23 cellular contexts compared by ENCODE assay signal in the genomic region with DNA sequence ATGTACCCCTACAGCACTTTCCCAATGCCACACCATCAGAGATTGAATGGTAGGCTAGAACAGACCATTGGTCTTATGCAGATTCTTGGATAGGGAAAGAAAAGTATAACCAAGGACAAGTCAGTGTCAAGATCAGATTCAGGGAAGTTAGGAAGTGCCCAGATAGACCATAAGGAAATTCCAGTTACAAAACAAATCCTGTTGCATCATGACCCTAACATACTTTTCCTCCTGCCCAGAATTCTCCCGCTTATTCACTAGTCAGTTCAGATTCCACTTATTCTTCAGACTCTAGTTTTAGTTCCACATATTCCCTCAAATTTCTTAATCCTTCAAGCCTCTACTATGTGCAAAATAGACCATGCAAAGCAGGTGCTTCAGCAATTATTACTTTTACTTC. TPM values are rescaled to one million over a fixed set of nuclear protein-coding genes. Genes with fewer than 3 reads are reported as not detected.
DNase-seq lines count a peak whose midpoint lies in the region; ATAC-seq, FAIRE-seq and TF ChIP-seq lines count a peak whose summit lies in the region.
"Had no signal": no experiment of that assay in that cellular context is flagged by ENCODE, and none has a peak within 500 bp of the region (broad histone marks: within the 10 kb centered on the region; RNA-seq: fewer than 3 reads in every experiment).

No MANE protein-coding gene starts in this region.

- H3K27me3 Mint-ChIP-seq in CD4-positive, alpha-beta memory T cell, result peaks cover 0 to 8% of the 10 kb centered on the region in 2 donors

- H3K4me3 ChIP-seq in bronchial epithelial cell (ENCODE audit: low read depth, low read length) (no peak overlapping the region), stomach smooth muscle (ENCODE audit: low read length in 2 of 2) (no peak overlapping the region), SJCRH30 (no peak overlapping the region)
- no peak overlapping the region for H3K4me3 ChIP-seq in CD4-positive, alpha-beta memory T cell (ENCODE audit: low read length in 2 of 2)

- no peak for ATAC-seq in HG02763 (IDR thresholded peaks at IDR 0.05; ENCODE audit: unreplicated experiment)
- ATAC-seq: Panc1 had no signal

- no peak overlapping the region for H3K4me3 Mint-ChIP-seq in CD4-positive, alpha-beta memory T cell
- H3K4me3 Mint-ChIP-seq: HFFc6, IgD-negative memory B cell had no signal

- no peaks in the 10 kb centered on the region for H3K36me3 Mint-ChIP-seq in CD4-positive, alpha-beta memory T cell

- DNase-seq in AG20443 (ENCODE audit: low spot score), result peak; percentile 55
- DNase-seq in bronchial epithelial cell (ENCODE audit: low read depth), result peak; percentile 22
- peak; percentile 2 for DNase-seq in fibroblast of peridontal ligament (ENCODE audit: extremely low read depth)
- no peak for DNase-seq in SJCRH30
- DNase-seq in D341Med (ENCODE audit: low spot score), result no peak
- DNase-seq in CD4-positive, alpha-beta memory T cell, result no peak
- DNase-seq: C1 segment of cervical spinal cord, DMS79 treated with DMSO at 0.1 percent for 48 hours, H7, HFFc6, MM.1S, NCI-H1092, NCI-H146, NCI-H2081, NCI-H2171 treated with DMSO at 0.1 percent for 48 hours, NCI-H446 had no signal

- CTCF ChIA-PET in CD4-positive, alpha-beta memory T cell (lab: Charles Lee; ENCODE audit: partially characterized antibody), result no interaction called here

- no peak for FAIRE-seq in bronchial epithelial cell (lab: Jason Lieb, UNC)
- FAIRE-seq: A204.1 had no signal

- no peaks in the 10 kb centered on the region for H3K9me3 Mint-ChIP-seq in CD4-positive, alpha-beta memory T cell
- H3K9me3 Mint-ChIP-seq: HFFc6 had no signal

- H3K27ac Mint-ChIP-seq in CD4-positive, alpha-beta memory T cell, result no peak overlapping the region
- H3K27ac Mint-ChIP-seq: HFFc6, IgD-negative memory B cell had no signal

- no peaks in the 10 kb centered on the region for H3K36me3 ChIP-seq in bronchial epithelial cell (ENCODE audit: control insufficient read depth, insufficient read depth, low read length)
- no peaks in the 10 kb centered on the region for H3K36me3 ChIP-seq in stomach smooth muscle (ENCODE audit: control insufficient read depth in 2 of 2, insufficient read depth in 2 of 2, low read length in 2 of 2)
- H3K36me3 ChIP-seq in SJCRH30, result 0 out of 2 replicates have a peak, but pooled peaks cover 2% of the 10 kb centered on the region
- no peaks in the 10 kb centered on the region for H3K36me3 ChIP-seq in CD4-positive, alpha-beta memory T cell (ENCODE audit: insufficient read depth, low read length)

- no peak for TF ChIP-seq CTCF in bronchial epithelial cell (IDR thresholded peaks at IDR 0.05; ENCODE audit: insufficient read depth, low read length, severe bottlenecking)

- no peaks in the 10 kb centered on the region for H3K27me3 ChIP-seq in bronchial epithelial cell (ENCODE audit: control insufficient read depth, insufficient read depth, low read length)
- H3K27me3 ChIP-seq in stomach smooth muscle (ENCODE audit: control insufficient read depth in 1 of 2, insufficient read depth in 2 of 2, low read length in 2 of 2), result no peaks in the 10 kb centered on the region
- H3K27me3 ChIP-seq in SJCRH30, result no peaks in the 10 kb centered on the region
- H3K27me3 ChIP-seq in CD4-positive, alpha-beta memory T cell (ENCODE audit: insufficient read depth, low read length), result no peaks in the 10 kb centered on the region

- intact Hi-C loops in CD4-positive, alpha-beta memory T cell (cut with micrococcal nuclease), result no loop called here

- no peak overlapping the region for H3K9ac ChIP-seq in stomach smooth muscle (ENCODE audit: low read length in 2 of 2)

- peaks cover 0 to 2% (median 0%) of the 10 kb centered on the region in 4 donors for H3K4me1 Mint-ChIP-seq in CD4-positive, alpha-beta memory T cell

- peak overlapping the region; percentile 7 for H3K27ac ChIP-seq in stomach smooth muscle (ENCODE audit: low read length)
- H3K27ac ChIP-seq in SJCRH30, result no peak overlapping the region
- H3K27ac ChIP-seq in CD4-positive, alpha-beta memory T cell (ENCODE audit: low read depth, low read length), result no peak overlapping the region

- no peaks in the 10 kb centered on the region for H3K9me3 ChIP-seq in stomach smooth muscle (ENCODE audit: control insufficient read depth in 2 of 2, low read length in 2 of 2)
- H3K9me3 ChIP-seq in SJCRH30 (replicated peaks), result no peaks in the 10 kb centered on the region
- no peaks in the 10 kb centered on the region for H3K9me3 ChIP-seq in CD4-positive, alpha-beta memory T cell (ENCODE audit: control insufficient read depth in 1 of 2, low read length in 2 of 2)

- POLR2A ChIA-PET in CD4-positive, alpha-beta memory T cell (lab: Charles Lee; ENCODE audit: partially characterized antibody), result no interaction called here

- H3K4me1 ChIP-seq in stomach smooth muscle (ENCODE audit: control insufficient read depth, insufficient read depth, low read length) (peaks cover 28% of the 10 kb centered on the region), SJCRH30 (no peaks in the 10 kb centered on the region)
- H3K4me1 ChIP-seq in CD4-positive, alpha-beta memory T cell (ENCODE audit: insufficient read depth, low read length), result no peaks in the 10 kb centered on the region

RNA-seq across cellular contexts. Expression of a gene that starts 20.7 kb away (rescaled TPM):
- not detected in 2 replicates for total RNA-seq in bronchial epithelial cell
- total RNA-seq in SJCRH30 (2014; rRNA removed; shearing (Covaris generic)), result not detected in 2 replicates
- total RNA-seq in CD4-positive, alpha-beta memory T cell, result under 1 TPM; 0.29 to 0.39 TPM
- under 1 TPM in 1 of 2 donors, not detected in 1; 0.69 TPM for polyA plus RNA-seq in CD4-positive, alpha-beta memory T cell
- total RNA-seq: HFFc6, LHCN-M2, SK-MEL-5 had no signal
- polyA plus RNA-seq: IgD-negative memory B cell had no signal

Comparison
In these comparisons a context has a peak if more than half of its experiments do, and no peak if none do; other contexts are left out.
1. DNase-seq: peak in AG20443 (single experiment), bronchial epithelial cell (single experiment) and fibroblast of peridontal ligament (single experiment); none in SJCRH30 (0 of 2), D341Med (single experiment) and CD4-positive, alpha-beta memory T cell (0 of 5).